34 cellular contexts compared by ENCODE assay signal in genomic region chr7:148834605-148835004, GRCh38.
"Had no signal": no experiment of that assay in that cellular context is flagged by ENCODE, and none has a peak within 500 bp of the region (broad histone marks: within the 10 kb centered on the region; RNA-seq: fewer than 3 reads in every experiment).

No MANE protein-coding gene starts in this region.

- H3K27ac ChIP-seq: adrenal gland, body of pancreas, cardiac muscle cell, colonic mucosa, WERI-Rb-1 had no signal

- H3K4me1 ChIP-seq: body of pancreas, colonic mucosa had no signal

- H3K36me3 ChIP-seq: adrenal gland, colonic mucosa had no signal

- FAIRE-seq: astrocyte, bronchial epithelial cell had no signal

- H3K4me3 ChIP-seq: adrenal gland, body of pancreas, cardiac muscle cell, colonic mucosa had no signal

- H3K9me3 ChIP-seq: body of pancreas, colonic mucosa had no signal

- H3K27me3 ChIP-seq: adrenal gland, body of pancreas, cardiac muscle cell, colonic mucosa had no signal

- ATAC-seq: activated CD8-positive, alpha-beta T cell treated with anti-CD3 and anti-CD28 coated beads for 36 hours; activated naive CD4-positive, alpha-beta T cell treated with anti-CD3 and anti-CD28 coated beads, Interleukin-2, amount 50 U/mL, for 72 hours; activated T-cell treated with anti-CD3 and anti-CD28 coated beads, Interleukin-2, amount 50 U/mL, for 4 hours; activated T-cell treated with anti-CD3 and anti-CD28 coated beads, Interleukin-2, amount 50 U/mL, for 72 hours; activated T-helper 17 cell treated with anti-CD3 and anti-CD28 coated beads, Interleukin-2, amount 50 U/mL, for 72 hours; body of pancreas had no signal

- DNase-seq: activated B cell treated with CpG ODN at 0.5 μM for 24 hours; activated CD4-positive, alpha-beta memory T cell treated with anti-CD3 and anti-CD28 coated beads for 36 hours; activated CD4-positive, alpha-beta T cell treated with anti-CD3 and anti-CD28 coated beads for 4 hours; activated CD4-positive, alpha-beta T cell treated with anti-CD3 and anti-CD28 coated beads, Interleukin-2, amount 10 ng/mL, durations not matched to agents 24 days and 14 days; activated CD4-positive, alpha-beta T cell treated with anti-CD3 and anti-CD28 coated beads, Interleukin-2, amount 50 U/mL, for 1 hour; activated CD4-positive, alpha-beta T cell treated with anti-CD3 and anti-CD28 coated beads, Interleukin-2, amount 50 U/mL, for 4 hours; activated CD4-positive, CD25-positive, alpha-beta regulatory T cell treated with anti-CD3 and anti-CD28 coated beads, Interleukin-2, amount 50 U/mL, for 72 hours; activated CD8-positive, alpha-beta memory T cell treated with anti-CD3 and anti-CD28 coated beads, Interleukin-2, amount 50 U/mL, for 4 hours; activated CD8-positive, alpha-beta T cell treated with anti-CD3 and anti-CD28 coated beads for 36 hours; activated effector memory CD4-positive, alpha-beta T cell treated with anti-CD3 and anti-CD28 coated beads, Interleukin-2, amount 50 U/mL, for 16 hours; activated gamma-delta T cell treated with Interleukin-2 at 50 U/mL for 16 hours; activated naive CD4-positive, alpha-beta T cell; activated naive CD4-positive, alpha-beta T cell treated with anti-CD3 and anti-CD28 coated beads for 36 hours; activated naive CD4-positive, alpha-beta T cell treated with anti-CD3 and anti-CD28 coated beads, Interleukin-2, amount 50 U/mL, for 16 hours; activated naive CD8-positive, alpha-beta T cell treated with anti-CD3 and anti-CD28 coated beads for 36 hours; activated T-cell treated with anti-CD3 and anti-CD28 coated beads for 4 hours; activated T-cell treated with anti-CD3 and anti-CD28 coated beads, Interleukin-2, amount 50 U/mL, for 1 hour; activated T-cell treated with anti-CD3 and anti-CD28 coated beads, Interleukin-2, amount 50 U/mL, for 4 hours; activated T-cell treated with anti-CD3 and anti-CD28 coated beads, Interleukin-2, amount 50 U/mL, for 72 hours; adrenal gland; amniotic stem cell; aorta; body of pancreas; caudate nucleus; cerebellar nuclear complex; colonic mucosa; T-helper 2 cell; T-helper 9 cell; WERI-Rb-1 had no signal
